Comparison of ENCODE assay signal across 13 cellular contexts in the genomic region with DNA sequence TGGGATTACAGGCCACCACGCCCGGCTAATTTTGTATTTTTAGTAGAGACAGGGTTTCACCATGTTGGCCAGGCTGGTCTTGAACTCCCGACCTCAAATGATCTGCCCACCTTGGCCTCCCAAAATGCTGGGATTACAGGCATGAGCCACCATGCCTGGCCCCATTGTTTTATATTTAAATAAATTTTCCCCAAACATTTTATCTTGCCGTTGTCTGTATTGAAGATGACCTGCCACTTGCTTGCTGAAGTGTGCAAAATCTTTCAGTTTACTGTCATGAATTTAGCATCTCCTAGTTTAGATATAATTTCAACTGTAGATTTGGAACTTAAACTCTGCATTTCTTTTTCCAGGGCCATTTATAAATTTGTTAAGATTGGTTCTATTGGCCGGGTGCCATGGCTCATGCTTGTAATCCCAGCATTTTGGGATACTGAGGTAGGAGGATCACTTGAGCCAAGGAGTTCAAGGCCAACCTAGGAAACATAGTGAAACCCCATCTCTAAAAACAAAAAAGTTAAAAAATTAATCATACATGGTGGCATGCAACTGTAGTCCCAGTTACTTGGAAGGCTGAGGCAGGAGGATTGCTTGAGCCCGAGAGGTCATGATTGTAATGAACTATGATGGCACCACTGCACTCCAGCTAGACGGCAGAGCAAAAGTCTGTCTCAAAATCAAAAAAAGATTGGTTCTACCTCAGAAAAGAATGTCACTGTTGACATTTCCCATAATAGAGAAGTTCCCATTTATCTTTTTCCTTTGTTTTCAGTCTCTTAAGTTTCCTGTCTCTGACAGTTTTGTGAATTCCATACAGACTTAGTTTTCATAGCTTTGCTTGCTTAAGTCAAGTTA.
DNase-seq lines count a peak whose midpoint lies in the region; ATAC-seq and TF ChIP-seq lines count a peak whose summit lies in the region.
"Had no signal": no experiment of that assay in that cellular context is flagged by ENCODE, and none has a peak within 500 bp of the region (broad histone marks: within the 10 kb centered on the region; RNA-seq: fewer than 3 reads in every experiment).

No MANE protein-coding gene starts in this region.

- H3K36me3 Mint-ChIP-seq in activated naive CD4-positive, alpha-beta T cell treated with anti-CD3 and anti-CD28 coated beads for 36 hours (ENCODE audit: low read depth): peaks cover 27% of the 10 kb centered on the region

- DNase-seq in activated naive CD4-positive, alpha-beta T cell treated with anti-CD3 and anti-CD28 coated beads for 36 hours: no peak
- no peak for DNase-seq in activated naive CD4-positive, alpha-beta T cell treated with anti-CD3 and anti-CD28 coated beads, Interleukin-2, amount 50 U/mL, for 16 hours
- peak; percentile 48 for DNase-seq in adipocyte (ENCODE audit: low read depth)
- no peak for DNase-seq in tibial artery
- DNase-seq in tibial nerve (ENCODE audit: low spot score in 2 of 2): no peak
- DNase-seq: mammary epithelial cell, PC-3, sigmoid colon had no signal

- 92% methylated on average over 7 of the region's 7 CpGs for WGBS in liver
- WGBS in tibial nerve, 2 donors: 91 to 93% methylated on average over 7 of the region's 7 CpGs

- ATAC-seq in HG02798 (IDR thresholded peaks at IDR 0.05; ENCODE audit: poor library complexity, unreplicated experiment) (no peak), HG02623 (IDR thresholded peaks at IDR 0.05; ENCODE audit: unreplicated experiment) (no peak)
- ATAC-seq: PC-3 had no signal

- H3K9me3 ChIP-seq in adipocyte (ENCODE audit: control insufficient read depth, low read length): no peaks in the 10 kb centered on the region
- no peaks in the 10 kb centered on the region for H3K9me3 ChIP-seq in liver (ENCODE audit: control insufficient read depth in 4 of 4, low read length in 3 of 4)
- no peaks in the 10 kb centered on the region for H3K9me3 ChIP-seq in tibial artery
- no peaks in the 10 kb centered on the region for H3K9me3 ChIP-seq in tibial nerve
- H3K9me3 ChIP-seq: esophagus muscularis mucosa, sigmoid colon had no signal

- no peak overlapping the region for H3K4me3 Mint-ChIP-seq in activated naive CD4-positive, alpha-beta T cell treated with anti-CD3 and anti-CD28 coated beads for 36 hours

- no peaks in the 10 kb centered on the region for H3K36me3 ChIP-seq in adipocyte (ENCODE audit: control insufficient read depth, insufficient read depth, low read length, severe bottlenecking)
- peaks cover 0 to 2% (median 0%) of the 10 kb centered on the region in 4 donors for H3K36me3 ChIP-seq in liver (ENCODE audit: control insufficient read depth in 4 of 4, insufficient read depth in 3 of 4, low read depth in 1 of 4, low read length in 3 of 4)
- H3K36me3 ChIP-seq in tibial artery: no peaks in the 10 kb centered on the region
- peaks cover 0 to 10% (median 0%) of the 10 kb centered on the region in 3 donors for H3K36me3 ChIP-seq in tibial nerve

- H3K4me3 ChIP-seq in adipocyte (ENCODE audit: low read length): no peak overlapping the region
- H3K4me3 ChIP-seq in liver (ENCODE audit: low read depth in 1 of 3, low read length in 3 of 3): no peak overlapping the region
- H3K4me3 ChIP-seq in tibial artery: no peak overlapping the region
- no peak overlapping the region for H3K4me3 ChIP-seq in tibial nerve
- H3K4me3 ChIP-seq: esophagus muscularis mucosa, sigmoid colon had no signal

- TF ChIP-seq RAD21 in liver (IDR thresholded peaks at IDR 0.05): no peak

- TF ChIP-seq CTCF in liver (IDR thresholded peaks at IDR 0.05; ENCODE audit: low read depth, low read length, missing input control): no peak
- no peak for TF ChIP-seq CTCF in tibial artery (IDR thresholded peaks at IDR 0.05)
- TF ChIP-seq CTCF in tibial nerve (IDR thresholded peaks at IDR 0.05): no peak

- peak overlapping the region; percentile 55 for H3K9ac ChIP-seq in adipocyte (ENCODE audit: low read length)
- H3K9ac ChIP-seq in liver (ENCODE audit: low read depth in 1 of 2, low read length in 2 of 2): no peak overlapping the region

- intact Hi-C loops in activated naive CD4-positive, alpha-beta T cell treated with anti-CD3 and anti-CD28 coated beads for 36 hours (cut with micrococcal nuclease): no loop called here
- intact Hi-C loops in tibial artery (cut with DNase I; ENCODE audit: low total_unique reads): no loop called here

- H3K4me1 ChIP-seq in adipocyte (ENCODE audit: control insufficient read depth, insufficient read depth, low read length) (peaks cover 34% of the 10 kb centered on the region), liver (ENCODE audit: control insufficient read depth in 4 of 4, insufficient read depth in 4 of 4, low read length in 3 of 4) (peaks cover 0 to 9% (median under 1%) of the 10 kb centered on the region in 4 donors), tibial artery (peaks cover 0 to 44% (median 20%) of the 10 kb centered on the region in 4 donors), tibial nerve (peaks cover 0 to 24% (median 12%) of the 10 kb centered on the region in 4 donors)

- peaks cover 41% of the 10 kb centered on the region for H3K4me1 Mint-ChIP-seq in activated naive CD4-positive, alpha-beta T cell treated with anti-CD3 and anti-CD28 coated beads for 36 hours (ENCODE audit: low read depth)

- CTCF ChIA-PET in activated naive CD4-positive, alpha-beta T cell treated with anti-CD3 and anti-CD28 coated beads for 36 hours (lab: Charles Lee): interaction anchor here (0.8 kb wide), 1 partner anchor 38 kb away, joined by 3 read pairs; no protein-coding TSS in a partner anchor

- TF ChIP-seq POLR2A in tibial nerve (IDR thresholded peaks at IDR 0.05): no peak

- no peak for TF ChIP-seq EP300 in tibial nerve (IDR thresholded peaks at IDR 0.05)

- H3K27me3 Mint-ChIP-seq in activated naive CD4-positive, alpha-beta T cell treated with anti-CD3 and anti-CD28 coated beads for 36 hours (ENCODE audit: low read depth): no peaks in the 10 kb centered on the region

- no peaks in the 10 kb centered on the region for H3K27me3 ChIP-seq in adipocyte (replicated peaks; ENCODE audit: control insufficient read depth, insufficient read depth, low read length)
- H3K27me3 ChIP-seq in liver (ENCODE audit: control insufficient read depth in 4 of 4, insufficient read depth in 4 of 4, low read length in 3 of 4): no peaks in the 10 kb centered on the region
- no peaks in the 10 kb centered on the region for H3K27me3 ChIP-seq in tibial artery
- no peaks in the 10 kb centered on the region for H3K27me3 ChIP-seq in tibial nerve
- H3K27me3 ChIP-seq: esophagus muscularis mucosa, sigmoid colon had no signal

- peak overlapping the region in 1 of 2 donors; percentile 41 for H3K27ac ChIP-seq in liver (ENCODE audit: low read depth in 1 of 2, low read length in 2 of 2)
- H3K27ac ChIP-seq in tibial artery: peak overlapping the region; percentile 25 to 51
- peak overlapping the region in 2 of 4 donors; percentile 74 to 76 for H3K27ac ChIP-seq in tibial nerve
- H3K27ac ChIP-seq: C4-2B had no signal

- no peaks in the 10 kb centered on the region for H3K9me3 Mint-ChIP-seq in activated naive CD4-positive, alpha-beta T cell treated with anti-CD3 and anti-CD28 coated beads for 36 hours

- peak overlapping the region; percentile 59 for H3K27ac Mint-ChIP-seq in activated naive CD4-positive, alpha-beta T cell treated with anti-CD3 and anti-CD28 coated beads for 36 hours

TF ChIP-seq in liver, 16 proteins besides CTCF, POLR2A, EP300 and RAD21:
- no peak for TF ChIP-seq FOXA1 (IDR thresholded peaks at IDR 0.05)
- TF ChIP-seq NR2F2 (IDR thresholded peaks at IDR 0.05): peak; percentile 12
- TF ChIP-seq RXRA (IDR thresholded peaks at IDR 0.05): no peak
